1 cellular context compared by ENCODE assay signal in the genomic region with DNA sequence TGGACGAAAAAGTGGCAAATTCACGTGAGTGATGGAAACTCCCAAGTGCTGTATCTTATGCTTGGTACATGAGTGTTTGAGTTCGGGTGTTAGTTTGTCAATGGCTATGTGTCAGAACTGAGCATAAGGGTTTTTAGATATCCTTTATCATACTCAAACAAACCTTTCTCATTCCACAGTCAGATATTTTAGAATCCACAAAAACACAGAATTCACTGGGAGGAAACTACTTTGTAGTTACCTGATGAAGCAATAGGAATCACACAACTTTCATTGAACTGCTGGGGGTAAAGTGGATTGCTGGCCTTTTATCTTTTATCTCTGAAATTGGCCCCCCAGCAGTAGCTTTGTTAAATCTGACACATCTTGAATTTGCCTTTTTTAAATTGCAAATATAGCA.
A peak's percentile ranks its signal among the peaks of the same experiment; 100 is the strongest.
TF ChIP-seq lines count a peak whose summit lies in the region.

No MANE protein-coding gene starts in this region.

TF ChIP-seq in HepG2, 621 proteins besides CTCF, POLR2A, EP300 and RAD21 (continued from another document):
- TF ChIP-seq, protein P1, sequence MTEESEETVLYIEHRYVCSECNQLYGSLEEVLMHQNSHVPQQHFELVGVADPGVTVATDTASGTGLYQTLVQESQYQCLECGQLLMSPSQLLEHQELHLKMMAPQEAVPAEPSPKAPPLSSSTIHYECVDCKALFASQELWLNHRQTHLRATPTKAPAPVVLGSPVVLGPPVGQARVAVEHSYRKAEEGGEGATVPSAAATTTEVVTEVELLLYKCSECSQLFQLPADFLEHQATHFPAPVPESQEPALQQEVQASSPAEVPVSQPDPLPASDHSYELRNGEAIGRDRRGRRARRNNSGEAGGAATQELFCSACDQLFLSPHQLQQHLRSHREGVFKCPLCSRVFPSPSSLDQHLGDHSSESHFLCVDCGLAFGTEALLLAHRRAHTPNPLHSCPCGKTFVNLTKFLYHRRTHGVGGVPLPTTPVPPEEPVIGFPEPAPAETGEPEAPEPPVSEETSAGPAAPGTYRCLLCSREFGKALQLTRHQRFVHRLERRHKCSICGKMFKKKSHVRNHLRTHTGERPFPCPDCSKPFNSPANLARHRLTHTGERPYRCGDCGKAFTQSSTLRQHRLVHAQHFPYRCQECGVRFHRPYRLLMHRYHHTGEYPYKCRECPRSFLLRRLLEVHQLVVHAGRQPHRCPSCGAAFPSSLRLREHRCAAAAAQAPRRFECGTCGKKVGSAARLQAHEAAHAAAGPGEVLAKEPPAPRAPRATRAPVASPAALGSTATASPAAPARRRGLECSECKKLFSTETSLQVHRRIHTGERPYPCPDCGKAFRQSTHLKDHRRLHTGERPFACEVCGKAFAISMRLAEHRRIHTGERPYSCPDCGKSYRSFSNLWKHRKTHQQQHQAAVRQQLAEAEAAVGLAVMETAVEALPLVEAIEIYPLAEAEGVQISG (CRISPR knock-in tag; IDR thresholded peaks at IDR 0.05): no peak
- TF ChIP-seq ZIK1 (CRISPR knock-in tag; IDR thresholded peaks at IDR 0.05; ENCODE audit: borderline replicate concordance, low read depth): no peak
- TF ChIP-seq SIX4 (CRISPR knock-in tag; IDR thresholded peaks at IDR 0.05): no peak
- no peak for TF ChIP-seq ZC3H4 (CRISPR knock-in tag; IDR thresholded peaks at IDR 0.05; ENCODE audit: borderline replicate concordance)
- TF ChIP-seq GATA4 (IDR thresholded peaks at IDR 0.05; ENCODE audit: borderline replicate concordance, low read depth): peak; percentile 87; the same call in 1 of the 2 replicates
- TF ChIP-seq GZF1 (CRISPR knock-in tag; IDR thresholded peaks at IDR 0.05): no peak
- TF ChIP-seq KLF6 (CRISPR knock-in tag; IDR thresholded peaks at IDR 0.05): no peak
- TF ChIP-seq, protein P2, sequence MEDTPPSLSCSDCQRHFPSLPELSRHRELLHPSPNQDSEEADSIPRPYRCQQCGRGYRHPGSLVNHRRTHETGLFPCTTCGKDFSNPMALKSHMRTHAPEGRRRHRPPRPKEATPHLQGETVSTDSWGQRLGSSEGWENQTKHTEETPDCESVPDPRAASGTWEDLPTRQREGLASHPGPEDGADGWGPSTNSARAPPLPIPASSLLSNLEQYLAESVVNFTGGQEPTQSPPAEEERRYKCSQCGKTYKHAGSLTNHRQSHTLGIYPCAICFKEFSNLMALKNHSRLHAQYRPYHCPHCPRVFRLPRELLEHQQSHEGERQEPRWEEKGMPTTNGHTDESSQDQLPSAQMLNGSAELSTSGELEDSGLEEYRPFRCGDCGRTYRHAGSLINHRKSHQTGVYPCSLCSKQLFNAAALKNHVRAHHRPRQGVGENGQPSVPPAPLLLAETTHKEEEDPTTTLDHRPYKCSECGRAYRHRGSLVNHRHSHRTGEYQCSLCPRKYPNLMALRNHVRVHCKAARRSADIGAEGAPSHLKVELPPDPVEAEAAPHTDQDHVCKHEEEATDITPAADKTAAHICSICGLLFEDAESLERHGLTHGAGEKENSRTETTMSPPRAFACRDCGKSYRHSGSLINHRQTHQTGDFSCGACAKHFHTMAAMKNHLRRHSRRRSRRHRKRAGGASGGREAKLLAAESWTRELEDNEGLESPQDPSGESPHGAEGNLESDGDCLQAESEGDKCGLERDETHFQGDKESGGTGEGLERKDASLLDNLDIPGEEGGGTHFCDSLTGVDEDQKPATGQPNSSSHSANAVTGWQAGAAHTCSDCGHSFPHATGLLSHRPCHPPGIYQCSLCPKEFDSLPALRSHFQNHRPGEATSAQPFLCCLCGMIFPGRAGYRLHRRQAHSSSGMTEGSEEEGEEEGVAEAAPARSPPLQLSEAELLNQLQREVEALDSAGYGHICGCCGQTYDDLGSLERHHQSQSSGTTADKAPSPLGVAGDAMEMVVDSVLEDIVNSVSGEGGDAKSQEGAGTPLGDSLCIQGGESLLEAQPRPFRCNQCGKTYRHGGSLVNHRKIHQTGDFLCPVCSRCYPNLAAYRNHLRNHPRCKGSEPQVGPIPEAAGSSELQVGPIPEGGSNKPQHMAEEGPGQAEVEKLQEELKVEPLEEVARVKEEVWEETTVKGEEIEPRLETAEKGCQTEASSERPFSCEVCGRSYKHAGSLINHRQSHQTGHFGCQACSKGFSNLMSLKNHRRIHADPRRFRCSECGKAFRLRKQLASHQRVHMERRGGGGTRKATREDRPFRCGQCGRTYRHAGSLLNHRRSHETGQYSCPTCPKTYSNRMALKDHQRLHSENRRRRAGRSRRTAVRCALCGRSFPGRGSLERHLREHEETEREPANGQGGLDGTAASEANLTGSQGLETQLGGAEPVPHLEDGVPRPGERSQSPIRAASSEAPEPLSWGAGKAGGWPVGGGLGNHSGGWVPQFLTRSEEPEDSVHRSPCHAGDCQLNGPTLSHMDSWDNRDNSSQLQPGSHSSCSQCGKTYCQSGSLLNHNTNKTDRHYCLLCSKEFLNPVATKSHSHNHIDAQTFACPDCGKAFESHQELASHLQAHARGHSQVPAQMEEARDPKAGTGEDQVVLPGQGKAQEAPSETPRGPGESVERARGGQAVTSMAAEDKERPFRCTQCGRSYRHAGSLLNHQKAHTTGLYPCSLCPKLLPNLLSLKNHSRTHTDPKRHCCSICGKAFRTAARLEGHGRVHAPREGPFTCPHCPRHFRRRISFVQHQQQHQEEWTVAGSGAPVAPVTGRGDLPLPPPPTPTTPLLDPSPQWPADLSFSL (CRISPR knock-in tag; IDR thresholded peaks at IDR 0.05): no peak
- no peak for TF ChIP-seq ZNF225 (CRISPR knock-in tag; IDR thresholded peaks at IDR 0.05)
- TF ChIP-seq, protein P3, sequence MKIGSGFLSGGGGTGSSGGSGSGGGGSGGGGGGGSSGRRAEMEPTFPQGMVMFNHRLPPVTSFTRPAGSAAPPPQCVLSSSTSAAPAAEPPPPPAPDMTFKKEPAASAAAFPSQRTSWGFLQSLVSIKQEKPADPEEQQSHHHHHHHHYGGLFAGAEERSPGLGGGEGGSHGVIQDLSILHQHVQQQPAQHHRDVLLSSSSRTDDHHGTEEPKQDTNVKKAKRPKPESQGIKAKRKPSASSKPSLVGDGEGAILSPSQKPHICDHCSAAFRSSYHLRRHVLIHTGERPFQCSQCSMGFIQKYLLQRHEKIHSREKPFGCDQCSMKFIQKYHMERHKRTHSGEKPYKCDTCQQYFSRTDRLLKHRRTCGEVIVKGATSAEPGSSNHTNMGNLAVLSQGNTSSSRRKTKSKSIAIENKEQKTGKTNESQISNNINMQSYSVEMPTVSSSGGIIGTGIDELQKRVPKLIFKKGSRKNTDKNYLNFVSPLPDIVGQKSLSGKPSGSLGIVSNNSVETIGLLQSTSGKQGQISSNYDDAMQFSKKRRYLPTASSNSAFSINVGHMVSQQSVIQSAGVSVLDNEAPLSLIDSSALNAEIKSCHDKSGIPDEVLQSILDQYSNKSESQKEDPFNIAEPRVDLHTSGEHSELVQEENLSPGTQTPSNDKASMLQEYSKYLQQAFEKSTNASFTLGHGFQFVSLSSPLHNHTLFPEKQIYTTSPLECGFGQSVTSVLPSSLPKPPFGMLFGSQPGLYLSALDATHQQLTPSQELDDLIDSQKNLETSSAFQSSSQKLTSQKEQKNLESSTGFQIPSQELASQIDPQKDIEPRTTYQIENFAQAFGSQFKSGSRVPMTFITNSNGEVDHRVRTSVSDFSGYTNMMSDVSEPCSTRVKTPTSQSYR (CRISPR knock-in tag; IDR thresholded peaks at IDR 0.05; ENCODE audit: borderline replicate concordance): 0 out of 2 replicates have a peak, but pooled peaks have one; percentile 7
- TF ChIP-seq RELA (CRISPR knock-in tag; IDR thresholded peaks at IDR 0.05): no peak
- TF ChIP-seq ZBTB38 (CRISPR knock-in tag; IDR thresholded peaks at IDR 0.05): no peak
- TF ChIP-seq HNRNPH1 (optimal IDR thresholded peaks at IDR 0.05; ENCODE audit: low read depth, low read length): no peak
